ENCODE assay signal across 35 cellular contexts in genomic region chr6:27053738-27054137, GRCh38.
DNase-seq lines count a peak whose midpoint lies in the region; ATAC-seq, FAIRE-seq and TF ChIP-seq lines count a peak whose summit lies in the region.
"Had no signal": no experiment of that assay in that cellular context is flagged by ENCODE, and none has a peak within 500 bp of the region (broad histone marks: within the 10 kb centered on the region; RNA-seq: fewer than 3 reads in every experiment).

No MANE protein-coding gene starts in this region.

- H3K36me3 ChIP-seq in bronchial epithelial cell (ENCODE audit: control insufficient read depth, insufficient read depth, low read length): no peaks in the 10 kb centered on the region
- H3K36me3 ChIP-seq in aorta (ENCODE audit: control insufficient read depth in 1 of 2, insufficient read depth in 2 of 2, low read length in 1 of 2): no peaks in the 10 kb centered on the region
- H3K36me3 ChIP-seq: esophagus muscularis mucosa, heart left ventricle, thoracic aorta, uterus had no signal

- DNase-seq in NCI-H748 (lab: John Stamatoyannopoulos, UW; ENCODE audit: unreplicated experiment) (peak; percentile 35), NCI-H748 treated with DMSO at 0.1 percent for 48 hours (lab: John Stamatoyannopoulos, UW) (no peak), bronchial epithelial cell (ENCODE audit: low read depth) (peak; percentile 43), AG08395 (ENCODE audit: low spot score) (no peak), type B pancreatic cell (ENCODE audit: extremely low spot score, unreplicated experiment) (no peak), aorta (no peak)
- no peak for DNase-seq in stimulated activated naive B cell treated with anti-CD40 and anti-IgM and Interleukin-4, amounts not matched to agents 10 μg/mL and 1 μg/mL and 100 μg/mL, for 72 hours
- DNase-seq: activated CD4-positive, alpha-beta T cell treated with anti-CD3 and anti-CD28 coated beads, Interleukin-2, amount 50 U/mL, for 4 hours; activated CD8-positive, alpha-beta memory T cell treated with anti-CD3 and anti-CD28 coated beads, Interleukin-2, amount 10 ng/mL, durations not matched to agents 7 days and 5 days; activated T-cell treated with anti-CD3 and anti-CD28 coated beads, Interleukin-2, amount 50 U/mL, for 48 hours; AML-193; caudate nucleus; CD4-positive, alpha-beta T cell; effector memory CD8-positive, alpha-beta T cell; foreskin fibroblast; heart left ventricle; islet precursor cell; Karpas-422; midbrain; naive B cell; NCI-H1417 treated with DMSO at 0.1 percent for 48 hours; NCI-H2107; NCI-H345; OCI-M1; stimulated activated CD8-positive, alpha-beta memory T cell treated with anti-CD3 and anti-CD28 coated beads, Interleukin-4, amount 100 ng/mL, for 48 hours; stimulated activated naive CD8-positive, alpha-beta T cell treated with anti-CD3 and anti-CD28 coated beads, Interleukin-15, amount 100 ng/mL, for 72 hours; uterus had no signal

- H3K4me1 ChIP-seq in aorta (ENCODE audit: control insufficient read depth in 1 of 2, insufficient read depth in 2 of 2, low read length in 2 of 2): no peaks in the 10 kb centered on the region
- H3K4me1 ChIP-seq: esophagus muscularis mucosa, heart left ventricle, uterus had no signal

- H3K27me3 ChIP-seq in bronchial epithelial cell (ENCODE audit: control insufficient read depth, insufficient read depth, low read length) (no peaks in the 10 kb centered on the region), aorta (ENCODE audit: control insufficient read depth in 1 of 2, insufficient read depth in 2 of 2, low read length in 1 of 2) (no peaks in the 10 kb centered on the region)
- H3K27me3 ChIP-seq: uterus had no signal

- peaks cover 30 to 32% of the 10 kb centered on the region in 2 donors for H3K27me3 Mint-ChIP-seq in stimulated activated naive B cell treated with anti-CD40 and anti-IgM and Interleukin-4, amounts not matched to agents 10 μg/mL and 1 μg/mL and 100 μg/mL, for 72 hours
- peaks cover 5% of the 10 kb centered on the region for H3K27me3 Mint-ChIP-seq in type B pancreatic cell

- no peaks in the 10 kb centered on the region for H3K9me3 Mint-ChIP-seq in stimulated activated naive B cell treated with anti-CD40 and anti-IgM and Interleukin-4, amounts not matched to agents 10 μg/mL and 1 μg/mL and 100 μg/mL, for 72 hours
- no peaks in the 10 kb centered on the region for H3K9me3 Mint-ChIP-seq in type B pancreatic cell
- H3K9me3 Mint-ChIP-seq: CD4-positive, alpha-beta T cell; effector memory CD8-positive, alpha-beta T cell; stimulated activated naive CD8-positive, alpha-beta T cell treated with anti-CD3 and anti-CD28 coated beads, Interleukin-15, amount 100 ng/mL, for 72 hours had no signal

- H3K9me3 ChIP-seq in aorta (ENCODE audit: control insufficient read depth, low read length): peaks cover 4% of the 10 kb centered on the region
- H3K9me3 ChIP-seq: esophagus muscularis mucosa, heart left ventricle, thoracic aorta, uterus had no signal

- no peaks in the 10 kb centered on the region for H3K4me1 Mint-ChIP-seq in stimulated activated naive B cell treated with anti-CD40 and anti-IgM and Interleukin-4, amounts not matched to agents 10 μg/mL and 1 μg/mL and 100 μg/mL, for 72 hours
- H3K4me1 Mint-ChIP-seq in type B pancreatic cell (ENCODE audit: unreplicated experiment): peaks cover 4% of the 10 kb centered on the region
- H3K4me1 Mint-ChIP-seq: activated CD8-positive, alpha-beta memory T cell treated with anti-CD3 and anti-CD28 coated beads, Interleukin-2, amount 10 ng/mL, durations not matched to agents 7 days and 5 days; naive B cell; stimulated activated naive CD8-positive, alpha-beta T cell treated with anti-CD3 and anti-CD28 coated beads, Interleukin-15, amount 100 ng/mL, for 72 hours had no signal

- no peak overlapping the region for H3K27ac Mint-ChIP-seq in stimulated activated naive B cell treated with anti-CD40 and anti-IgM and Interleukin-4, amounts not matched to agents 10 μg/mL and 1 μg/mL and 100 μg/mL, for 72 hours
- no peak overlapping the region for H3K27ac Mint-ChIP-seq in type B pancreatic cell
- H3K27ac Mint-ChIP-seq: activated CD8-positive, alpha-beta memory T cell treated with anti-CD3 and anti-CD28 coated beads, Interleukin-2, amount 10 ng/mL, durations not matched to agents 7 days and 5 days; CD4-positive, alpha-beta T cell; effector memory CD8-positive, alpha-beta T cell; naive B cell; stimulated activated naive CD8-positive, alpha-beta T cell treated with anti-CD3 and anti-CD28 coated beads, Interleukin-15, amount 100 ng/mL, for 72 hours had no signal

- H3K4me3 Mint-ChIP-seq in stimulated activated naive B cell treated with anti-CD40 and anti-IgM and Interleukin-4, amounts not matched to agents 10 μg/mL and 1 μg/mL and 100 μg/mL, for 72 hours: no peak overlapping the region
- no peak overlapping the region for H3K4me3 Mint-ChIP-seq in type B pancreatic cell
- H3K4me3 Mint-ChIP-seq: activated CD8-positive, alpha-beta memory T cell treated with anti-CD3 and anti-CD28 coated beads, Interleukin-2, amount 10 ng/mL, durations not matched to agents 7 days and 5 days; CD4-positive, alpha-beta T cell; effector memory CD8-positive, alpha-beta T cell; naive B cell; stimulated activated naive CD8-positive, alpha-beta T cell treated with anti-CD3 and anti-CD28 coated beads, Interleukin-15, amount 100 ng/mL, for 72 hours had no signal

- intact Hi-C loops in aorta (cut with DNase I): no loop called here

- no peaks in the 10 kb centered on the region for H3K36me3 Mint-ChIP-seq in stimulated activated naive B cell treated with anti-CD40 and anti-IgM and Interleukin-4, amounts not matched to agents 10 μg/mL and 1 μg/mL and 100 μg/mL, for 72 hours
- H3K36me3 Mint-ChIP-seq in type B pancreatic cell: no peaks in the 10 kb centered on the region
- H3K36me3 Mint-ChIP-seq: activated CD8-positive, alpha-beta memory T cell treated with anti-CD3 and anti-CD28 coated beads, Interleukin-2, amount 10 ng/mL, durations not matched to agents 7 days and 5 days had no signal

- FAIRE-seq in bronchial epithelial cell (lab: Jason Lieb, UNC): no peak
- FAIRE-seq: A204.1, TTC549 had no signal

- no peak overlapping the region for H3K27ac ChIP-seq in aorta (ENCODE audit: low read depth in 1 of 2, low read length in 2 of 2)
- H3K27ac ChIP-seq: coronary artery, esophagus muscularis mucosa, heart left ventricle, SK-N-MC, thoracic aorta, uterus had no signal

- ATAC-seq in HG02759 (IDR thresholded peaks at IDR 0.05; ENCODE audit: unreplicated experiment) (peak; percentile 45), aorta (ENCODE audit: low FRiP score) (no peak)
- peak; percentile 34 to 57 for ATAC-seq in stimulated activated naive B cell treated with anti-CD40 and anti-IgM and Interleukin-4, amounts not matched to agents 10 μg/mL and 1 μg/mL and 100 μg/mL, for 72 hours (replicated peaks)
- ATAC-seq: activated CD8-positive, alpha-beta memory T cell treated with anti-CD3 and anti-CD28 coated beads, Interleukin-2, amount 10 ng/mL, durations not matched to agents 7 days and 5 days; effector memory CD8-positive, alpha-beta T cell; heart left ventricle; sciatic nerve; stimulated activated naive CD8-positive, alpha-beta T cell treated with anti-CD3 and anti-CD28 coated beads, Interleukin-15, amount 100 ng/mL, for 72 hours had no signal

- H3K4me3 ChIP-seq in bronchial epithelial cell (ENCODE audit: low read depth, low read length) (no peak overlapping the region), aorta (ENCODE audit: low read length in 2 of 2) (no peak overlapping the region)
- H3K4me3 ChIP-seq: coronary artery, esophagus muscularis mucosa, heart left ventricle, SK-N-MC, thoracic aorta, uterus had no signal

- no peak for TF ChIP-seq CTCF in bronchial epithelial cell (IDR thresholded peaks at IDR 0.05; ENCODE audit: insufficient read depth, low read length, severe bottlenecking)
- no peak for TF ChIP-seq CTCF in type B pancreatic cell (conservative IDR thresholded peaks at IDR 0.05)

Comparison
In these comparisons a context has a peak if more than half of its experiments do, and no peak if none do; other contexts are left out.
1. DNase-seq: peak in NCI-H748 (single experiment) and bronchial epithelial cell (single experiment); none in NCI-H748 treated with DMSO at 0.1 percent for 48 hours (single experiment), stimulated activated naive B cell treated with anti-CD40 and anti-IgM and Interleukin-4, amounts not matched to agents 10 μg/mL and 1 μg/mL and 100 μg/mL, for 72 hours (single experiment), AG08395 (single experiment), type B pancreatic cell (single experiment) and aorta (0 of 2).